In the genomic region with DNA sequence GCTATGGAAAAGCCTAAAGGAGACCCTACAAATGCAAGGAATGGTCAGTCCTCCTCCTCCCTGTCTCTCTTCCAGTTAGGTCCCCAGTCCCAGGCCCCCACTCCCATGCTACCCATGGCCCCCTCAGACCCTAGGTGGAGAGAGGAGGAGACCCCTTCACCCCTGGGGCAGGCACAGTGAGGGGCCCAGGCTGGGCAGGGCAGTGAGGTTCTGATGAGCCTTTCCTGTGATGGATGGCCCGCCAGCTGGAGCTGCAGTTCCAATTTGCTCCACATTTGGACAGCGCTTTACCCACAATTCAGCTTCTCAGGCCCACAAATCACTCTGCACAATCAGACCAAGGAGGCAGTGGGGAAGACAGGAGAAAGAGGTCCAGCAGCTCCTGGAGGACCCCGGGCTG, we compare ENCODE assay signal across 2 cellular contexts.
A peak's percentile ranks its signal among the peaks of the same experiment; 100 is the strongest.
TF ChIP-seq lines count a peak whose summit lies in the region.

No MANE protein-coding gene starts in this region.

TF ChIP-seq in Ishikawa, 13 proteins besides CTCF, POLR2A, EP300 and RAD21 (continued from another document):
- TF ChIP-seq FOXM1 (IDR thresholded peaks at IDR 0.05; ENCODE audit: borderline replicate concordance, low read depth): no peak
- TF ChIP-seq, protein P1, sequence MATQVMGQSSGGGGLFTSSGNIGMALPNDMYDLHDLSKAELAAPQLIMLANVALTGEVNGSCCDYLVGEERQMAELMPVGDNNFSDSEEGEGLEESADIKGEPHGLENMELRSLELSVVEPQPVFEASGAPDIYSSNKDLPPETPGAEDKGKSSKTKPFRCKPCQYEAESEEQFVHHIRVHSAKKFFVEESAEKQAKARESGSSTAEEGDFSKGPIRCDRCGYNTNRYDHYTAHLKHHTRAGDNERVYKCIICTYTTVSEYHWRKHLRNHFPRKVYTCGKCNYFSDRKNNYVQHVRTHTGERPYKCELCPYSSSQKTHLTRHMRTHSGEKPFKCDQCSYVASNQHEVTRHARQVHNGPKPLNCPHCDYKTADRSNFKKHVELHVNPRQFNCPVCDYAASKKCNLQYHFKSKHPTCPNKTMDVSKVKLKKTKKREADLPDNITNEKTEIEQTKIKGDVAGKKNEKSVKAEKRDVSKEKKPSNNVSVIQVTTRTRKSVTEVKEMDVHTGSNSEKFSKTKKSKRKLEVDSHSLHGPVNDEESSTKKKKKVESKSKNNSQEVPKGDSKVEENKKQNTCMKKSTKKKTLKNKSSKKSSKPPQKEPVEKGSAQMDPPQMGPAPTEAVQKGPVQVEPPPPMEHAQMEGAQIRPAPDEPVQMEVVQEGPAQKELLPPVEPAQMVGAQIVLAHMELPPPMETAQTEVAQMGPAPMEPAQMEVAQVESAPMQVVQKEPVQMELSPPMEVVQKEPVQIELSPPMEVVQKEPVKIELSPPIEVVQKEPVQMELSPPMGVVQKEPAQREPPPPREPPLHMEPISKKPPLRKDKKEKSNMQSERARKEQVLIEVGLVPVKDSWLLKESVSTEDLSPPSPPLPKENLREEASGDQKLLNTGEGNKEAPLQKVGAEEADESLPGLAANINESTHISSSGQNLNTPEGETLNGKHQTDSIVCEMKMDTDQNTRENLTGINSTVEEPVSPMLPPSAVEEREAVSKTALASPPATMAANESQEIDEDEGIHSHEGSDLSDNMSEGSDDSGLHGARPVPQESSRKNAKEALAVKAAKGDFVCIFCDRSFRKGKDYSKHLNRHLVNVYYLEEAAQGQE (IDR thresholded peaks at IDR 0.05; ENCODE audit: low read depth): peak; percentile 58; the same call in 1 of the 2 replicates
- TF ChIP-seq NFIC (IDR thresholded peaks at IDR 0.05): no peak

TF ChIP-seq in K562, 482 proteins besides CTCF, POLR2A, EP300 and RAD21 (continues in another document):
- TF ChIP-seq SREBF1 (IDR thresholded peaks at IDR 0.05; ENCODE audit: borderline replicate concordance, low read depth, low read length) (no peak), SNRNP70 (optimal IDR thresholded peaks at IDR 0.05; ENCODE audit: low read depth, low read length) (no peak), ZNF239 (CRISPR knock-in tag; IDR thresholded peaks at IDR 0.05) (no peak), SMAD2 (IDR thresholded peaks at IDR 0.05; ENCODE audit: low read depth, low read length) (no peak), SOX6 (IDR thresholded peaks at IDR 0.05) (no peak), ZSCAN32 (CRISPR knock-in tag; IDR thresholded peaks at IDR 0.05) (no peak; the same call in 1 of the 2 replicates), ZNF124 (CRISPR knock-in tag; IDR thresholded peaks at IDR 0.05) (no peak), RBM25 (IDR thresholded peaks at IDR 0.05; ENCODE audit: low read depth, low read length, severe bottlenecking) (peak; percentile 34), NCOA4 (IDR thresholded peaks at IDR 0.05; ENCODE audit: partially characterized antibody) (no peak), ARNT (IDR thresholded peaks at IDR 0.05) (no peak), NCOR1 (IDR thresholded peaks at IDR 0.05) (no peak), FUS (optimal IDR thresholded peaks at IDR 0.05; ENCODE audit: low read depth, low read length) (no peak), KDM4B (IDR thresholded peaks at IDR 0.05; ENCODE audit: borderline replicate concordance in 2 of 2, low read depth in 1 of 2) (no peak), SMARCA5 (IDR thresholded peaks at IDR 0.05) (0 out of 2 replicates have a peak, but pooled peaks have one; percentile 13), ASH1L (IDR thresholded peaks at IDR 0.05; ENCODE audit: borderline replicate concordance, low read depth, partially characterized antibody) (no peak)
- TF ChIP-seq, protein P2, sequence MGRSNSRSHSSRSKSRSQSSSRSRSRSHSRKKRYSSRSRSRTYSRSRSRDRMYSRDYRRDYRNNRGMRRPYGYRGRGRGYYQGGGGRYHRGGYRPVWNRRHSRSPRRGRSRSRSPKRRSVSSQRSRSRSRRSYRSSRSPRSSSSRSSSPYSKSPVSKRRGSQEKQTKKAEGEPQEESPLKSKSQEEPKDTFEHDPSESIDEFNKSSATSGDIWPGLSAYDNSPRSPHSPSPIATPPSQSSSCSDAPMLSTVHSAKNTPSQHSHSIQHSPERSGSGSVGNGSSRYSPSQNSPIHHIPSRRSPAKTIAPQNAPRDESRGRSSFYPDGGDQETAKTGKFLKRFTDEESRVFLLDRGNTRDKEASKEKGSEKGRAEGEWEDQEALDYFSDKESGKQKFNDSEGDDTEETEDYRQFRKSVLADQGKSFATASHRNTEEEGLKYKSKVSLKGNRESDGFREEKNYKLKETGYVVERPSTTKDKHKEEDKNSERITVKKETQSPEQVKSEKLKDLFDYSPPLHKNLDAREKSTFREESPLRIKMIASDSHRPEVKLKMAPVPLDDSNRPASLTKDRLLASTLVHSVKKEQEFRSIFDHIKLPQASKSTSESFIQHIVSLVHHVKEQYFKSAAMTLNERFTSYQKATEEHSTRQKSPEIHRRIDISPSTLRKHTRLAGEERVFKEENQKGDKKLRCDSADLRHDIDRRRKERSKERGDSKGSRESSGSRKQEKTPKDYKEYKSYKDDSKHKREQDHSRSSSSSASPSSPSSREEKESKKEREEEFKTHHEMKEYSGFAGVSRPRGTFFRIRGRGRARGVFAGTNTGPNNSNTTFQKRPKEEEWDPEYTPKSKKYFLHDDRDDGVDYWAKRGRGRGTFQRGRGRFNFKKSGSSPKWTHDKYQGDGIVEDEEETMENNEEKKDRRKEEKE (IDR thresholded peaks at IDR 0.05; ENCODE audit: borderline replicate concordance in 1 of 2, control insufficient read depth in 1 of 2, low read depth in 2 of 2, low read length in 1 of 2): no peak
- TF ChIP-seq, protein P3, sequence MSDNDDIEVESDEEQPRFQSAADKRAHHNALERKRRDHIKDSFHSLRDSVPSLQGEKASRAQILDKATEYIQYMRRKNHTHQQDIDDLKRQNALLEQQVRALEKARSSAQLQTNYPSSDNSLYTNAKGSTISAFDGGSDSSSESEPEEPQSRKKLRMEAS (CRISPR knock-in tag; IDR thresholded peaks at IDR 0.05): no peak
- TF ChIP-seq, protein P4, sequence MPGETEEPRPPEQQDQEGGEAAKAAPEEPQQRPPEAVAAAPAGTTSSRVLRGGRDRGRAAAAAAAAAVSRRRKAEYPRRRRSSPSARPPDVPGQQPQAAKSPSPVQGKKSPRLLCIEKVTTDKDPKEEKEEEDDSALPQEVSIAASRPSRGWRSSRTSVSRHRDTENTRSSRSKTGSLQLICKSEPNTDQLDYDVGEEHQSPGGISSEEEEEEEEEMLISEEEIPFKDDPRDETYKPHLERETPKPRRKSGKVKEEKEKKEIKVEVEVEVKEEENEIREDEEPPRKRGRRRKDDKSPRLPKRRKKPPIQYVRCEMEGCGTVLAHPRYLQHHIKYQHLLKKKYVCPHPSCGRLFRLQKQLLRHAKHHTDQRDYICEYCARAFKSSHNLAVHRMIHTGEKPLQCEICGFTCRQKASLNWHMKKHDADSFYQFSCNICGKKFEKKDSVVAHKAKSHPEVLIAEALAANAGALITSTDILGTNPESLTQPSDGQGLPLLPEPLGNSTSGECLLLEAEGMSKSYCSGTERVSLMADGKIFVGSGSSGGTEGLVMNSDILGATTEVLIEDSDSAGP (CRISPR knock-in tag; IDR thresholded peaks at IDR 0.05): no peak
- TF ChIP-seq, protein P5, sequence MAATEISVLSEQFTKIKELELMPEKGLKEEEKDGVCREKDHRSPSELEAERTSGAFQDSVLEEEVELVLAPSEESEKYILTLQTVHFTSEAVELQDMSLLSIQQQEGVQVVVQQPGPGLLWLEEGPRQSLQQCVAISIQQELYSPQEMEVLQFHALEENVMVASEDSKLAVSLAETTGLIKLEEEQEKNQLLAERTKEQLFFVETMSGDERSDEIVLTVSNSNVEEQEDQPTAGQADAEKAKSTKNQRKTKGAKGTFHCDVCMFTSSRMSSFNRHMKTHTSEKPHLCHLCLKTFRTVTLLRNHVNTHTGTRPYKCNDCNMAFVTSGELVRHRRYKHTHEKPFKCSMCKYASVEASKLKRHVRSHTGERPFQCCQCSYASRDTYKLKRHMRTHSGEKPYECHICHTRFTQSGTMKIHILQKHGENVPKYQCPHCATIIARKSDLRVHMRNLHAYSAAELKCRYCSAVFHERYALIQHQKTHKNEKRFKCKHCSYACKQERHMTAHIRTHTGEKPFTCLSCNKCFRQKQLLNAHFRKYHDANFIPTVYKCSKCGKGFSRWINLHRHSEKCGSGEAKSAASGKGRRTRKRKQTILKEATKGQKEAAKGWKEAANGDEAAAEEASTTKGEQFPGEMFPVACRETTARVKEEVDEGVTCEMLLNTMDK (IDR thresholded peaks at IDR 0.05; ENCODE audit: borderline replicate concordance, insufficient read depth, low read depth, low read length, poor library complexity, severe bottlenecking): no peak
- TF ChIP-seq, protein P6, sequence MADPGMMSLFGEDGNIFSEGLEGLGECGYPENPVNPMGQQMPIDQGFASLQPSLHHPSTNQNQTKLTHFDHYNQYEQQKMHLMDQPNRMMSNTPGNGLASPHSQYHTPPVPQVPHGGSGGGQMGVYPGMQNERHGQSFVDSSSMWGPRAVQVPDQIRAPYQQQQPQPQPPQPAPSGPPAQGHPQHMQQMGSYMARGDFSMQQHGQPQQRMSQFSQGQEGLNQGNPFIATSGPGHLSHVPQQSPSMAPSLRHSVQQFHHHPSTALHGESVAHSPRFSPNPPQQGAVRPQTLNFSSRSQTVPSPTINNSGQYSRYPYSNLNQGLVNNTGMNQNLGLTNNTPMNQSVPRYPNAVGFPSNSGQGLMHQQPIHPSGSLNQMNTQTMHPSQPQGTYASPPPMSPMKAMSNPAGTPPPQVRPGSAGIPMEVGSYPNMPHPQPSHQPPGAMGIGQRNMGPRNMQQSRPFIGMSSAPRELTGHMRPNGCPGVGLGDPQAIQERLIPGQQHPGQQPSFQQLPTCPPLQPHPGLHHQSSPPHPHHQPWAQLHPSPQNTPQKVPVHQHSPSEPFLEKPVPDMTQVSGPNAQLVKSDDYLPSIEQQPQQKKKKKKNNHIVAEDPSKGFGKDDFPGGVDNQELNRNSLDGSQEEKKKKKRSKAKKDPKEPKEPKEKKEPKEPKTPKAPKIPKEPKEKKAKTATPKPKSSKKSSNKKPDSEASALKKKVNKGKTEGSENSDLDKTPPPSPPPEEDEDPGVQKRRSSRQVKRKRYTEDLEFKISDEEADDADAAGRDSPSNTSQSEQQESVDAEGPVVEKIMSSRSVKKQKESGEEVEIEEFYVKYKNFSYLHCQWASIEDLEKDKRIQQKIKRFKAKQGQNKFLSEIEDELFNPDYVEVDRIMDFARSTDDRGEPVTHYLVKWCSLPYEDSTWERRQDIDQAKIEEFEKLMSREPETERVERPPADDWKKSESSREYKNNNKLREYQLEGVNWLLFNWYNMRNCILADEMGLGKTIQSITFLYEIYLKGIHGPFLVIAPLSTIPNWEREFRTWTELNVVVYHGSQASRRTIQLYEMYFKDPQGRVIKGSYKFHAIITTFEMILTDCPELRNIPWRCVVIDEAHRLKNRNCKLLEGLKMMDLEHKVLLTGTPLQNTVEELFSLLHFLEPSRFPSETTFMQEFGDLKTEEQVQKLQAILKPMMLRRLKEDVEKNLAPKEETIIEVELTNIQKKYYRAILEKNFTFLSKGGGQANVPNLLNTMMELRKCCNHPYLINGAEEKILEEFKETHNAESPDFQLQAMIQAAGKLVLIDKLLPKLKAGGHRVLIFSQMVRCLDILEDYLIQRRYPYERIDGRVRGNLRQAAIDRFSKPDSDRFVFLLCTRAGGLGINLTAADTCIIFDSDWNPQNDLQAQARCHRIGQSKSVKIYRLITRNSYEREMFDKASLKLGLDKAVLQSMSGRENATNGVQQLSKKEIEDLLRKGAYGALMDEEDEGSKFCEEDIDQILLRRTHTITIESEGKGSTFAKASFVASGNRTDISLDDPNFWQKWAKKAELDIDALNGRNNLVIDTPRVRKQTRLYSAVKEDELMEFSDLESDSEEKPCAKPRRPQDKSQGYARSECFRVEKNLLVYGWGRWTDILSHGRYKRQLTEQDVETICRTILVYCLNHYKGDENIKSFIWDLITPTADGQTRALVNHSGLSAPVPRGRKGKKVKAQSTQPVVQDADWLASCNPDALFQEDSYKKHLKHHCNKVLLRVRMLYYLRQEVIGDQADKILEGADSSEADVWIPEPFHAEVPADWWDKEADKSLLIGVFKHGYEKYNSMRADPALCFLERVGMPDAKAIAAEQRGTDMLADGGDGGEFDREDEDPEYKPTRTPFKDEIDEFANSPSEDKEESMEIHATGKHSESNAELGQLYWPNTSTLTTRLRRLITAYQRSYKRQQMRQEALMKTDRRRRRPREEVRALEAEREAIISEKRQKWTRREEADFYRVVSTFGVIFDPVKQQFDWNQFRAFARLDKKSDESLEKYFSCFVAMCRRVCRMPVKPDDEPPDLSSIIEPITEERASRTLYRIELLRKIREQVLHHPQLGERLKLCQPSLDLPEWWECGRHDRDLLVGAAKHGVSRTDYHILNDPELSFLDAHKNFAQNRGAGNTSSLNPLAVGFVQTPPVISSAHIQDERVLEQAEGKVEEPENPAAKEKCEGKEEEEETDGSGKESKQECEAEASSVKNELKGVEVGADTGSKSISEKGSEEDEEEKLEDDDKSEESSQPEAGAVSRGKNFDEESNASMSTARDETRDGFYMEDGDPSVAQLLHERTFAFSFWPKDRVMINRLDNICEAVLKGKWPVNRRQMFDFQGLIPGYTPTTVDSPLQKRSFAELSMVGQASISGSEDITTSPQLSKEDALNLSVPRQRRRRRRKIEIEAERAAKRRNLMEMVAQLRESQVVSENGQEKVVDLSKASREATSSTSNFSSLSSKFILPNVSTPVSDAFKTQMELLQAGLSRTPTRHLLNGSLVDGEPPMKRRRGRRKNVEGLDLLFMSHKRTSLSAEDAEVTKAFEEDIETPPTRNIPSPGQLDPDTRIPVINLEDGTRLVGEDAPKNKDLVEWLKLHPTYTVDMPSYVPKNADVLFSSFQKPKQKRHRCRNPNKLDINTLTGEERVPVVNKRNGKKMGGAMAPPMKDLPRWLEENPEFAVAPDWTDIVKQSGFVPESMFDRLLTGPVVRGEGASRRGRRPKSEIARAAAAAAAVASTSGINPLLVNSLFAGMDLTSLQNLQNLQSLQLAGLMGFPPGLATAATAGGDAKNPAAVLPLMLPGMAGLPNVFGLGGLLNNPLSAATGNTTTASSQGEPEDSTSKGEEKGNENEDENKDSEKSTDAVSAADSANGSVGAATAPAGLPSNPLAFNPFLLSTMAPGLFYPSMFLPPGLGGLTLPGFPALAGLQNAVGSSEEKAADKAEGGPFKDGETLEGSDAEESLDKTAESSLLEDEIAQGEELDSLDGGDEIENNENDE (IDR thresholded peaks at IDR 0.05; ENCODE audit: low read depth, low read length): no peak
- TF ChIP-seq, protein P7, sequence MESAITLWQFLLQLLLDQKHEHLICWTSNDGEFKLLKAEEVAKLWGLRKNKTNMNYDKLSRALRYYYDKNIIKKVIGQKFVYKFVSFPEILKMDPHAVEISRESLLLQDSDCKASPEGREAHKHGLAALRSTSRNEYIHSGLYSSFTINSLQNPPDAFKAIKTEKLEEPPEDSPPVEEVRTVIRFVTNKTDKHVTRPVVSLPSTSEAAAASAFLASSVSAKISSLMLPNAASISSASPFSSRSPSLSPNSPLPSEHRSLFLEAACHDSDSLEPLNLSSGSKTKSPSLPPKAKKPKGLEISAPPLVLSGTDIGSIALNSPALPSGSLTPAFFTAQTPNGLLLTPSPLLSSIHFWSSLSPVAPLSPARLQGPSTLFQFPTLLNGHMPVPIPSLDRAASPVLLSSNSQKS (CRISPR knock-in tag; IDR thresholded peaks at IDR 0.05): no peak
